In the genomic region with DNA sequence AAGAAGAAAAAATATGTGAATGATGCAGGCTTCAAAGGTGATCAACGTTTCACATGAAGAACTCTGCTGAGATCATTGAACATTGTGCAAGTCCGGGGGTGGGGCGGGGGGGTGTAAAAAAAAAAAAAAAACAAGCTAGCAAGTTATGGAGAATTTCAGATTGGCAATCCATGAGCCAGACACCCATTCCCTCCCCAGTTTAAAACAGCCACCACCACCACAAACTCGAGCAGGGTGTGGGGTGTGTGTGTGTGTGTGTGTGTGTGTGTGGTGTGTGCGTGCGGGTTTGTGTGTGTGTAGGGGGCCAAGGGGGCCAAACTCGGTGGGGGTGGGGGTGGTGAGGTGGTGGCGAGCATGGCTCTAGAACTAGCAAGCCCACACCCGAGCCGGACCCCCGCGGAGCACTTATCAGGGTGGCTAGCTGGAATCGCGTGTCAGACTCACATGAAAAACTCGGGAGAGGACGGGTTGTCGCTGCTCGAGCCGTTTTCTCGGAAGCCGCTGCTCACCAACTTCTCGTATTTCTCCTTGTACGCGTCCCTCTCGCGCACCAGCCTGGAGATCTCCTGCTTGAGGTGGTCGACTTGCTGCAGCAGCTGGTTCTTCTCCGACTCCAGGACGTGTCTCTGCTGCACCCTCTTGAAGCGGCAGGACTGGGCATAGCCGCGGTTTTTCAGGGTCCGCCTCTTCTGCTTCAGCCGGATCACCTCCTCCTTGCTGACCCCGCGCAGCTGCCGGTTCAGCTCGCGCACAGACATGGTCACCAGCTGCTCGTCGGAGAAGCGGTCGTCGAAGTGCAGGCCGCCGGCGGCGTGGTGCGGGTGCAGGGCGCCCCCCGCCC, we compare ENCODE assay signal across 7 cellular contexts. TPM values are rescaled to one million over a fixed set of nuclear protein-coding genes. Genes with fewer than 3 reads are reported as not detected.
DNase-seq lines count a peak whose midpoint lies in the region; ATAC-seq and TF ChIP-seq lines count a peak whose summit lies in the region.

No MANE protein-coding gene starts in this region.

- peaks cover 15% of the 10 kb centered on the region; the same call in 1 of the 2 replicates for H3K4me1 ChIP-seq in HUES6 (ENCODE audit: control insufficient read depth, insufficient read depth, low read length)

- in situ Hi-C loops in astrocyte of the cerebellum (cut with HindIII; ENCODE audit: low sequenced_read_pairs), result no loop called here

- H3K9me3 ChIP-seq in HUES6 (ENCODE audit: control insufficient read depth, insufficient read depth, low read depth, low read length), result no peaks in the 10 kb centered on the region

- H3K36me3 ChIP-seq in HUES6 (ENCODE audit: control insufficient read depth, insufficient read depth, low read length), result no peaks in the 10 kb centered on the region

- H3K27ac ChIP-seq in HUES6 (ENCODE audit: low read depth, low read length), result no peak overlapping the region

- H3K27me3 ChIP-seq in HUES6 (ENCODE audit: control insufficient read depth, insufficient read depth, low read length), result peaks cover 21% of the 10 kb centered on the region

- DNase-seq in SHP77 (lab: John Stamatoyannopoulos, UW), result peak; percentile 65 to 76
- DNase-seq in astrocyte of the cerebellum (ENCODE audit: low read depth), result peak; percentile 31
- peak; percentile 68 for DNase-seq in renal cortical epithelial cell (ENCODE audit: low read depth)

- peak overlapping the region; percentile 58 for H3K4me3 ChIP-seq in HUES6 (ENCODE audit: low read depth, low read length)
- peak overlapping the region; percentile 46 for H3K4me3 ChIP-seq in astrocyte of the cerebellum (ENCODE audit: low read depth, low read length)
- peak overlapping the region; percentile 61 for H3K4me3 ChIP-seq in iPS-11a (ENCODE audit: low read depth, low read length)

- peak overlapping the region; percentile 18 for H3K9ac ChIP-seq in HUES6 (ENCODE audit: low read length)

- ATAC-seq in HG02885 (IDR thresholded peaks at IDR 0.05; ENCODE audit: poor library complexity, unreplicated experiment) (no peak), GM18867 (IDR thresholded peaks at IDR 0.05; ENCODE audit: unreplicated experiment) (no peak)

- TF ChIP-seq CTCF in astrocyte of the cerebellum (IDR thresholded peaks at IDR 0.05; ENCODE audit: low read depth, low read length, missing control alignments), result peak; percentile 4

RNA-seq across cellular contexts. Expression of a gene that starts 2.0 kb away (rescaled TPM):
- total RNA-seq in renal cortical epithelial cell, result 5.2 and 8.0 TPM in 2 replicates
